ENCODE assay signal across 10 cellular contexts in the genomic region with DNA sequence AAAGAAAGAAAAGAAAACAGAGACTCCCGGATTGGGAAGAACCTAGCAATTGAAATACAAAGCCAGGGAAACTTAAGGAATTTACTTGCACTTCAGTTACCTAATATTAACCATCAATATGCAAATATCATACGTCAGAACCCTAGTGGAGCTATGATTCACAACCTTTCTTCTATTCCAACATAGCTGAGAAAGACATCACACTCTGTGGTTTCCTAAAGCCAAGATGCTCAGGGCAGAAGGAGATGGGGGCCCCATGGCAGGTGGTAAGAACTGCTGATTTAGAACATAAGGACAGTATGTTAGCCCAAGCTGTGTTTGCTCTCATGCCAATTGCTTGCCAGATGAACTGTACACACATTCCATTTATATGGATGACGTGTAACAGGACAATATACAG. TPM values are rescaled to one million over a fixed set of nuclear protein-coding genes. Genes with fewer than 3 reads are reported as not detected.
DNase-seq lines count a peak whose midpoint lies in the region; ATAC-seq and TF ChIP-seq lines count a peak whose summit lies in the region.
"Had no signal": no experiment of that assay in that cellular context is flagged by ENCODE, and none has a peak within 500 bp of the region (broad histone marks: within the 10 kb centered on the region; RNA-seq: fewer than 3 reads in every experiment).

No MANE protein-coding gene starts in this region.

- H3K4me2 ChIP-seq in MM.1S (ENCODE audit: low read depth, low read length), result no peak overlapping the region
- no peak overlapping the region for H3K4me2 ChIP-seq in neuronal stem cell (ENCODE audit: insufficient read depth, low read length, poor library complexity, severe bottlenecking)

- H3K4me1 ChIP-seq in MM.1S (ENCODE audit: low read length) (no peaks in the 10 kb centered on the region), neuronal stem cell (ENCODE audit: control insufficient read depth in 2 of 2, insufficient read depth in 1 of 2, low read depth in 1 of 2, low read length in 2 of 2) (no peaks in the 10 kb centered on the region)

- H2BK120ac ChIP-seq in neuronal stem cell (ENCODE audit: low read depth, low read length), result no peak overlapping the region

- no peak overlapping the region for H2BK5ac ChIP-seq in neuronal stem cell (ENCODE audit: low read length)

- H3K9me2 ChIP-seq in MM.1S (replicated peaks; ENCODE audit: insufficient read depth, low read length), result no peaks in the 10 kb centered on the region

- H3K27me3 ChIP-seq in MM.1S (replicated peaks; ENCODE audit: insufficient read depth, low read length), result no peaks in the 10 kb centered on the region
- no peaks in the 10 kb centered on the region for H3K27me3 ChIP-seq in neuronal stem cell (ENCODE audit: control insufficient read depth in 3 of 3, insufficient read depth in 3 of 3, low read depth in 1 of 3, low read length in 3 of 3)
- H3K27me3 ChIP-seq: thyroid gland had no signal

- H3K79me2 ChIP-seq in MM.1S (ENCODE audit: low read length), result peaks cover 28% of the 10 kb centered on the region

- no peak overlapping the region for H3K4ac ChIP-seq in neuronal stem cell (ENCODE audit: low read length)

- no peak overlapping the region for H2AFZ ChIP-seq in MM.1S (ENCODE audit: low read length)
- H2AFZ ChIP-seq in neuronal stem cell (ENCODE audit: low read length), result no peak overlapping the region

- no peak overlapping the region for H2BK12ac ChIP-seq in neuronal stem cell (ENCODE audit: low read length)

- no peaks in the 10 kb centered on the region for H4K20me1 ChIP-seq in MM.1S (ENCODE audit: insufficient read depth, low read length)

- no peaks in the 10 kb centered on the region for H3K79me1 ChIP-seq in neuronal stem cell (ENCODE audit: low read depth, low read length)

- H3K9ac ChIP-seq in MM.1S (ENCODE audit: low read length), result no peak overlapping the region
- H3K9ac ChIP-seq in neuronal stem cell (ENCODE audit: low read depth, low read length, poor library complexity), result no peak overlapping the region

- no peak for TF ChIP-seq CTCF in MM.1S (IDR thresholded peaks at IDR 0.05; ENCODE audit: low read length)

- no peak overlapping the region for H3K4me3 ChIP-seq in MM.1S (ENCODE audit: low read length)
- no peak overlapping the region for H3K4me3 ChIP-seq in neuronal stem cell (ENCODE audit: low read length in 2 of 2)
- H3K4me3 ChIP-seq: thyroid gland had no signal

- no peak overlapping the region for H4K8ac ChIP-seq in neuronal stem cell (ENCODE audit: low read depth, low read length)

- H3K9me3 ChIP-seq in MM.1S (replicated peaks; ENCODE audit: insufficient read depth, low read length) (no peaks in the 10 kb centered on the region), neuronal stem cell (replicated peaks in 1 of 2; ENCODE audit: control insufficient read depth in 2 of 2, insufficient read depth in 1 of 2, low read depth in 1 of 2, low read length in 2 of 2) (no peaks in the 10 kb centered on the region)
- H3K9me3 ChIP-seq: thyroid gland had no signal

- no peak overlapping the region for H3K14ac ChIP-seq in neuronal stem cell (ENCODE audit: low read length)

- no peak overlapping the region for H4K91ac ChIP-seq in neuronal stem cell (ENCODE audit: low read depth, low read length, poor library complexity)

- H3K36me3 ChIP-seq in MM.1S (replicated peaks; ENCODE audit: insufficient read depth, low read length) (no peaks in the 10 kb centered on the region), neuronal stem cell (replicated peaks in 1 of 2; ENCODE audit: control insufficient read depth in 2 of 2, insufficient read depth in 2 of 2, low read length in 2 of 2) (no peaks in the 10 kb centered on the region)
- H3K36me3 ChIP-seq: thyroid gland had no signal

- H3K27ac ChIP-seq in MM.1S (ENCODE audit: low read length) (no peak overlapping the region), neuronal stem cell (replicated peaks; ENCODE audit: low read length) (no peak overlapping the region)

- peak; percentile 58 to 73 for ATAC-seq in activated CD4-positive, CD25-positive, alpha-beta regulatory T cell treated with anti-CD3 and anti-CD28 coated beads, Interleukin-2, amount 50 U/mL, for 24 hours

- H2AK5ac ChIP-seq in neuronal stem cell (ENCODE audit: low read depth, low read length), result no peak overlapping the region

- WGBS in neuronal stem cell (ENCODE audit: extremely low coverage in 2 of 2, insufficient read length in 2 of 2, insufficient replicate concordance in 1 of 2), 2 donors, result no CpG with 5 or more reads among the region's 3 CpGs

- H3K18ac ChIP-seq in neuronal stem cell (ENCODE audit: low read length), result no peak overlapping the region

- DNase-seq in activated CD4-positive, CD25-positive, alpha-beta regulatory T cell (lab: John Stamatoyannopoulos, UW), result no peak
- DNase-seq in MM.1S, result peak; percentile 19
- DNase-seq in cerebellar cortex (ENCODE audit: low spot score), result peak; percentile 95
- DNase-seq in renal cortical epithelial cell (ENCODE audit: low read depth), result peak; percentile 69
- no peak for DNase-seq in SKM-1 (lab: John Stamatoyannopoulos, UW; ENCODE audit: unreplicated experiment)
- DNase-seq in neuronal stem cell (ENCODE audit: low spot score), result no peak
- DNase-seq in D341Med (ENCODE audit: low spot score), result no peak
- DNase-seq: activated T-cell treated with anti-CD3 and anti-CD28 coated beads, Interleukin-2, amount 50 U/mL, for 48 hours; thyroid gland had no signal

- no peak overlapping the region for H2BK15ac ChIP-seq in neuronal stem cell (ENCODE audit: low read length)

- H3F3A ChIP-seq in MM.1S (ENCODE audit: insufficient read depth, low read length), result no peaks in the 10 kb centered on the region

- H3K23ac ChIP-seq in neuronal stem cell (ENCODE audit: low read depth, low read length, poor library complexity), result no peak overlapping the region

RNA-seq across cellular contexts. Expression of a gene that starts 34.7 kb away (rescaled TPM):
- total RNA-seq in renal cortical epithelial cell, result 12.3 and 47.3 TPM in 2 replicates
- polyA plus RNA-seq in neuronal stem cell (2013, experiment 1 of 2), result 7.0 TPM
- 7.8 TPM for polyA plus RNA-seq in neuronal stem cell (2013, experiment 2 of 2)

Comparison
In these comparisons a context has a peak if more than half of its experiments do, and no peak if none do; other contexts are left out.
1. DNase-seq: peak in MM.1S (single experiment), cerebellar cortex (single experiment) and renal cortical epithelial cell (single experiment); none in activated CD4-positive, CD25-positive, alpha-beta regulatory T cell (0 of 4), SKM-1 (single experiment), neuronal stem cell (single experiment) and D341Med (single experiment).